Comparison of ENCODE assay signal across 21 cellular contexts in genomic region chr20:46299078-46299477, GRCh38. TPM values are rescaled to one million over a fixed set of nuclear protein-coding genes. Genes with fewer than 3 reads are reported as not detected.
DNase-seq lines count a peak whose midpoint lies in the region; ATAC-seq, FAIRE-seq and TF ChIP-seq lines count a peak whose summit lies in the region.
"Had no signal": no experiment of that assay in that cellular context is flagged by ENCODE, and none has a peak within 500 bp of the region (broad histone marks: within the 10 kb centered on the region; RNA-seq: fewer than 3 reads in every experiment).

No MANE protein-coding gene starts in this region.

- H3K4me3 ChIP-seq in HepG2 (replicated peaks in 1 of 3; ENCODE audit: insufficient read depth in 1 of 3, low read depth in 2 of 3, low read length in 3 of 3) (no peak overlapping the region), right lobe of liver (no peak overlapping the region), pancreas (no peak overlapping the region)
- H3K4me3 ChIP-seq: SJSA1 had no signal

- no peak overlapping the region for H3K9ac ChIP-seq in HepG2 (ENCODE audit: insufficient read depth, low read depth, low read length)
- H3K9ac ChIP-seq: KMS-11 had no signal

- peaks cover 8% of the 10 kb centered on the region; the same call in 1 of the 2 replicates for H4K20me1 ChIP-seq in HepG2 (ENCODE audit: insufficient read depth, low read length)

- H3K36me3 ChIP-seq in HepG2 (replicated peaks in 1 of 2; ENCODE audit: control insufficient read depth in 1 of 2, insufficient read depth in 2 of 2, low read length in 2 of 2) (no peaks in the 10 kb centered on the region), right lobe of liver (no peaks in the 10 kb centered on the region), pancreas (no peaks in the 10 kb centered on the region)
- H3K36me3 ChIP-seq: SJSA1 had no signal

- WGBS in HepG2 (ENCODE audit: low lambda C conversion rate) = 1% methylated on average over 7 of the region's 7 CpGs
- WGBS in right lobe of liver (ENCODE audit: insufficient coverage, low coverage, low lambda C conversion rate, missing lambda C conversion rate) = 25% methylated on average over 7 of the region's 7 CpGs
- WGBS in pancreas, 2 donors = 22 to 25% methylated on average over 7 of the region's 7 CpGs

- no peak overlapping the region for H2AFZ ChIP-seq in HepG2 (ENCODE audit: low read length)

- POLR2A ChIA-PET in HepG2 (lab: Yijun Ruan, JAX) = no interaction called here

- no peaks in the 10 kb centered on the region for H3K9me3 ChIP-seq in HepG2 (ENCODE audit: low read length)
- no peaks in the 10 kb centered on the region for H3K9me3 ChIP-seq in right lobe of liver
- H3K9me3 ChIP-seq in pancreas = no peaks in the 10 kb centered on the region
- H3K9me3 ChIP-seq: SJSA1 had no signal

- in situ Hi-C loops in HepG2 (cut with HindIII; ENCODE audit: extremely low pct_ligation_motif_present, low pct_unique_long_range_greater_than_20kb) = no loop called here
- in situ Hi-C loops in KBM-7 (cut with MboI; ENCODE audit: low pct_unique_long_range_greater_than_20kb, low sequenced_read_pairs) = no loop called here

- TF ChIP-seq RAD21 in HepG2 (CRISPR knock-in tag; IDR thresholded peaks at IDR 0.05) = no peak

- TF ChIP-seq POLR2A in HepG2 (IDR thresholded peaks at IDR 0.05; ENCODE audit: insufficient read depth in 1 of 2, low read depth in 2 of 2, low read length in 2 of 2) (no peak), right lobe of liver (IDR thresholded peaks at IDR 0.05) (no peak)

- intact Hi-C loops in HepG2 (cut with micrococcal nuclease; ENCODE audit: unreplicated experiment) (no loop called here), right lobe of liver (cut with DNase I) (no loop called here), pancreas (cut with DNase I) (no loop called here)

- H3K27ac ChIP-seq in HepG2 (ENCODE audit: extremely low read length, insufficient read depth, low read length) (no peak overlapping the region), right lobe of liver (no peak overlapping the region), pancreas (no peak overlapping the region)
- H3K27ac ChIP-seq: C4-2B, KMS-11, SJSA1 had no signal

- DNase-seq in HepG2 (ENCODE audit: low spot score) = no peak
- DNase-seq in right lobe of liver = no peak
- DNase-seq in NCI-H2196 (lab: John Stamatoyannopoulos, UW; ENCODE audit: unreplicated experiment) = peak; percentile 31
- peak in 4 of 6 donors; percentile 17 to 48 (median 22) for DNase-seq in pancreas
- DNase-seq in activated naive CD4-positive, alpha-beta T cell treated with Interleukin-2 at 50 U/mL for 16 hours = no peak
- DNase-seq in KBM-7 = no peak
- DNase-seq: DMS79, H7, NCI-H1105, NCI-H1694, NCI-H2081 treated with DMSO at 0.1 percent for 48 hours, NCI-H2227 treated with DMSO at 0.1 percent for 48 hours, NCI-H524 treated with DMSO at 0.1 percent for 48 hours had no signal

- no peak for TF ChIP-seq EP300 in HepG2 (IDR thresholded peaks at IDR 0.05; ENCODE audit: low read depth in 2 of 2, low read length in 2 of 2)
- no peak for TF ChIP-seq EP300 in HepG2 (CRISPR knock-in tag; IDR thresholded peaks at IDR 0.05; ENCODE audit: borderline replicate concordance)

- TF ChIP-seq CTCF in HepG2 (CRISPR knock-in tag; IDR thresholded peaks at IDR 0.05) = no peak
- no peak for TF ChIP-seq CTCF in right lobe of liver (IDR thresholded peaks at IDR 0.05)
- no peak for TF ChIP-seq CTCF in pancreas (IDR thresholded peaks at IDR 0.05)

- BruUV-seq in HepG2 (replicated peaks; lab: Mats Ljungman, UMichigan) = no TSS peak

- H3K79me2 ChIP-seq in HepG2 (ENCODE audit: insufficient read depth, low read length) = no peaks in the 10 kb centered on the region

- H3K4me1 ChIP-seq in HepG2 (ENCODE audit: insufficient read depth, low read length) (no peaks in the 10 kb centered on the region), right lobe of liver (no peaks in the 10 kb centered on the region), pancreas (no peaks in the 10 kb centered on the region)
- H3K4me1 ChIP-seq: SJSA1 had no signal

- ATAC-seq in HepG2 (no peak), right lobe of liver (no peak), pancreas (peak in 3 of 4 donors; percentile 55 to 71 (median 60)), HG03442 (IDR thresholded peaks at IDR 0.05; ENCODE audit: unreplicated experiment) (no peak)
- ATAC-seq: Right ventricle myocardium inferior had no signal

- FAIRE-seq in HepG2 (lab: Jason Lieb, UNC) (no peak), pancreas (lab: Jason Lieb, UNC) (no peak)
- FAIRE-seq: A204.1, D721Med had no signal

- CTCF ChIA-PET in HepG2 (lab: Yijun Ruan, JAX; ENCODE audit: low intra/inter-chr PET ratio, low total read pairs) = no interaction called here

- H3K4me2 ChIP-seq in HepG2 (ENCODE audit: low read depth, low read length) = no peak overlapping the region
- H3K4me2 ChIP-seq: KMS-11 had no signal

- H3K27me3 ChIP-seq in HepG2 (ENCODE audit: control insufficient read depth in 1 of 2, insufficient read depth in 2 of 2, low read length in 2 of 2) (peaks cover 19 to 68% of the 10 kb centered on the region in 2 experiments; a peak in 4 of 5 replicates), right lobe of liver (no peaks in the 10 kb centered on the region), pancreas (no peaks in the 10 kb centered on the region)

TF ChIP-seq in HepG2, 621 proteins besides CTCF, POLR2A, EP300 and RAD21:
- TF ChIP-seq ZKSCAN1 (IDR thresholded peaks at IDR 0.05; ENCODE audit: low read length) (0 out of 2 replicates have a peak, but pooled peaks have one; percentile 32), ZBTB8A (CRISPR knock-in tag; IDR thresholded peaks at IDR 0.05; ENCODE audit: borderline replicate concordance, low read depth) (no peak), NFKB2 (CRISPR knock-in tag; IDR thresholded peaks at IDR 0.05; ENCODE audit: borderline replicate concordance) (no peak), CHCHD3 (CRISPR knock-in tag; IDR thresholded peaks at IDR 0.05) (no peak)
- TF ChIP-seq, protein P1, sequence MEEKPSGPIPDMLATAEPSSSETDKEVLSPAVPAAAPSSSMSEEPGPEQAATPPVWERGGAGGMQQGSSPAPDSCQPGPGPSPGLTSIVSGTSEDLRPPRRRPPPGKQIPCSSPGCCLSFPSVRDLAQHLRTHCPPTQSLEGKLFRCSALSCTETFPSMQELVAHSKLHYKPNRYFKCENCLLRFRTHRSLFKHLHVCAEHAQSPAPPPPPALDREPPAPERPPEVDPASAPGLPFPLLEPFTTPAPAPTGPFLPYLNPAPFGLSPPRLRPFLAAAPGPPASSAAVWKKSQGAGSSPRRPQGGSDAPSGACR (CRISPR knock-in tag; IDR thresholded peaks at IDR 0.05) = no peak
- TF ChIP-seq, protein P2, sequence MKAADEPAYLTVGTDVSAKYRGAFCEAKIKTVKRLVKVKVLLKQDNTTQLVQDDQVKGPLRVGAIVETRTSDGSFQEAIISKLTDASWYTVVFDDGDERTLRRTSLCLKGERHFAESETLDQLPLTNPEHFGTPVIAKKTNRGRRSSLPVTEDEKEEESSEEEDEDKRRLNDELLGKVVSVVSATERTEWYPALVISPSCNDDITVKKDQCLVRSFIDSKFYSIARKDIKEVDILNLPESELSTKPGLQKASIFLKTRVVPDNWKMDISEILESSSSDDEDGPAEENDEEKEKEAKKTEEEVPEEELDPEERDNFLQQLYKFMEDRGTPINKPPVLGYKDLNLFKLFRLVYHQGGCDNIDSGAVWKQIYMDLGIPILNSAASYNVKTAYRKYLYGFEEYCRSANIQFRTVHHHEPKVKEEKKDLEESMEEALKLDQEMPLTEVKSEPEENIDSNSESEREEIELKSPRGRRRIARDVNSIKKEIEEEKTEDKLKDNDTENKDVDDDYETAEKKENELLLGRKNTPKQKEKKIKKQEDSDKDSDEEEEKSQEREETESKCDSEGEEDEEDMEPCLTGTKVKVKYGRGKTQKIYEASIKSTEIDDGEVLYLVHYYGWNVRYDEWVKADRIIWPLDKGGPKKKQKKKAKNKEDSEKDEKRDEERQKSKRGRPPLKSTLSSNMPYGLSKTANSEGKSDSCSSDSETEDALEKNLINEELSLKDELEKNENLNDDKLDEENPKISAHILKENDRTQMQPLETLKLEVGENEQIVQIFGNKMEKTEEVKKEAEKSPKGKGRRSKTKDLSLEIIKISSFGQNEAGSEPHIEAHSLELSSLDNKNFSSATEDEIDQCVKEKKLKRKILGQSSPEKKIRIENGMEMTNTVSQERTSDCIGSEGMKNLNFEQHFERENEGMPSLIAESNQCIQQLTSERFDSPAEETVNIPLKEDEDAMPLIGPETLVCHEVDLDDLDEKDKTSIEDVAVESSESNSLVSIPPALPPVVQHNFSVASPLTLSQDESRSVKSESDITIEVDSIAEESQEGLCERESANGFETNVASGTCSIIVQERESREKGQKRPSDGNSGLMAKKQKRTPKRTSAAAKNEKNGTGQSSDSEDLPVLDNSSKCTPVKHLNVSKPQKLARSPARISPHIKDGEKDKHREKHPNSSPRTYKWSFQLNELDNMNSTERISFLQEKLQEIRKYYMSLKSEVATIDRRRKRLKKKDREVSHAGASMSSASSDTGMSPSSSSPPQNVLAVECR (CRISPR knock-in tag; IDR thresholded peaks at IDR 0.05; ENCODE audit: borderline replicate concordance) = no peak

RNA-seq across cellular contexts. Expression of gene CDH22, which starts 9.2 kb away (rescaled TPM):
- total RNA-seq in HepG2 (2016; rRNA removed; fragmentation: Illumina TruSeq; extraction: Trizol) = not detected in 2 replicates
- total RNA-seq in HepG2 (2016; cell fraction: cytosol; rRNA removed; fragmentation: Illumina TruSeq; extraction: Trizol; ENCODE audit: low read depth) = not detected in 2 replicates
- not detected in 2 replicates for total RNA-seq in HepG2 (2016; cell fraction: insoluble cytoplasmic fraction; rRNA removed; fragmentation: Illumina TruSeq; extraction: Trizol)
- total RNA-seq in HepG2 (2016; cell fraction: membrane; rRNA removed; fragmentation: Illumina TruSeq; extraction: Trizol) = not detected in 2 replicates
- not detected in 2 replicates for total RNA-seq in HepG2 (2016; cell fraction: nucleus; rRNA removed; fragmentation: Illumina TruSeq; extraction: Trizol)
- polyA plus RNA-seq in HepG2 (2011; rRNA removed) = not detected in 2 replicates
- not detected in 2 replicates for polyA plus RNA-seq in HepG2 (2011; cell fraction: cytosol; rRNA removed)
- 0.10 TPM in 1 of 2 replicates, not detected in the other for polyA plus RNA-seq in HepG2 (2011; cell fraction: nucleus; rRNA removed)
- not detected in 2 replicates for polyA plus RNA-seq in HepG2 (2012)
- polyA plus RNA-seq in HepG2 (2016; cell fraction: cytosol; fragmentation: Illumina TruSeq; extraction: Trizol; ENCODE audit: low read depth) = not detected in 2 replicates
- polyA plus RNA-seq in HepG2 (2016; cell fraction: insoluble cytoplasmic fraction; fragmentation: Illumina TruSeq; extraction: Trizol; ENCODE audit: low read depth) = not detected in 2 replicates
- polyA plus RNA-seq in HepG2 (2016; cell fraction: membrane; fragmentation: Illumina TruSeq; extraction: Trizol; ENCODE audit: low read depth) = not detected in 2 replicates
- polyA plus RNA-seq in HepG2 (2016; cell fraction: nucleus; fragmentation: Illumina TruSeq; extraction: Trizol; ENCODE audit: insufficient read depth, low read depth) = not detected in 2 replicates
- 0.04 TPM in 1 of 2 replicates, not detected in the other for polyA minus RNA-seq in HepG2 (2011; rRNA and poly(A)+ RNA removed; ENCODE audit: low replicate concordance)
- not detected in 2 replicates for polyA minus RNA-seq in HepG2 (2011; cell fraction: cytosol; rRNA and poly(A)+ RNA removed)
- polyA minus RNA-seq in HepG2 (2011; cell fraction: nucleus; rRNA and poly(A)+ RNA removed) = not detected in 2 replicates
- total RNA-seq in right lobe of liver = not detected
- total RNA-seq in pancreas = 1 to 10 TPM in 5 of 6 donors, under 1 TPM in 1; 0.97 to 5.3 (median 2.3) TPM
- polyA plus RNA-seq in pancreas = 10 to 100 TPM in 1 of 2 donors, 1 to 10 TPM in 1; 3.7 to 11.9 TPM
- total RNA-seq: SJSA1; T-helper 1 cell treated with Interleukin-12 subunit alpha and Interleukin-12 subunit beta and Interleukin-4 antibody, amounts not matched to agents 30 ng/mL and 1 ng/mL, for 36 hours had no signal

Comparison
In these comparisons a context has a peak if more than half of its experiments do, and no peak if none do; other contexts are left out.
1. ATAC-seq: peak in pancreas (3 of 4); none in HepG2 (single experiment), right lobe of liver (0 of 4) and HG03442 (single experiment).
2. DNase-seq: peak in NCI-H2196 (single experiment) and pancreas (4 of 6); none in HepG2 (single experiment), right lobe of liver (0 of 3), activated naive CD4-positive, alpha-beta T cell treated with Interleukin-2 at 50 U/mL for 16 hours (single experiment) and KBM-7 (single experiment).